In genomic region chr16:23496826-23497542, GRCh38 we compare ENCODE assay signal across 8 cellular contexts. TPM values are rescaled to one million over a fixed set of nuclear protein-coding genes. Genes with fewer than 3 reads are reported as not detected.
DNase-seq lines count a peak whose midpoint lies in the region; ATAC-seq and TF ChIP-seq lines count a peak whose summit lies in the region.

No MANE protein-coding gene starts in this region.

- DNase-seq in brain microvascular endothelial cell (peak; percentile 8), hepatocyte (ENCODE audit: low spot score) (peak; percentile 86), retina (no peak)
- DNase-seq in stimulated activated CD4-positive, alpha-beta T cell treated with anti-CD3 and anti-CD28 coated beads, Interleukin-15, amount 100 ng/mL, for 24 hours: no peak

- no peak for TF ChIP-seq CTCF in brain microvascular endothelial cell (IDR thresholded peaks at IDR 0.05; ENCODE audit: low read depth, low read length, missing control alignments)
- TF ChIP-seq CTCF in hepatocyte (IDR thresholded peaks at IDR 0.05; ENCODE audit: poor library complexity): no peak

- H3K4me2 ChIP-seq in hepatocyte: peak overlapping the region; percentile 70

- no peak overlapping the region for H2AFZ ChIP-seq in hepatocyte

- peaks cover 5% of the 10 kb centered on the region for H3K36me3 Mint-ChIP-seq in IgD-negative memory B cell
- H3K36me3 Mint-ChIP-seq in stimulated activated memory B cell treated with anti-CD40 and anti-IgM and Interleukin-4, amounts not matched to agents 10 μg/mL and 1 μg/mL and 100 μg/mL, for 72 hours: peaks cover 48% of the 10 kb centered on the region

- peaks cover 9% of the 10 kb centered on the region for H4K20me1 ChIP-seq in hepatocyte (ENCODE audit: insufficient read depth, poor library complexity, severe bottlenecking)

- no peaks in the 10 kb centered on the region for H3K9me3 ChIP-seq in hepatocyte (ENCODE audit: low read depth)

- peak overlapping the region; percentile 43 to 81 (median 64) for H3K4me3 Mint-ChIP-seq in IgD-negative memory B cell
- peak overlapping the region; percentile 16 for H3K4me3 Mint-ChIP-seq in stimulated activated memory B cell treated with anti-CD40 and anti-IgM and Interleukin-4, amounts not matched to agents 10 μg/mL and 1 μg/mL and 100 μg/mL, for 72 hours

- H3K36me3 ChIP-seq in brain microvascular endothelial cell (replicated peaks) (peaks cover 11% of the 10 kb centered on the region), hepatocyte (replicated peaks; ENCODE audit: insufficient read depth, low read depth) (no peaks in the 10 kb centered on the region)

- no peaks in the 10 kb centered on the region for H3K9me2 ChIP-seq in hepatocyte (replicated peaks; ENCODE audit: insufficient read depth)

- H3K4me3 ChIP-seq in brain microvascular endothelial cell (ENCODE audit: low read depth, low read length) (no peak overlapping the region), hepatocyte (no peak overlapping the region)

- peaks cover 8% of the 10 kb centered on the region for H3K4me1 ChIP-seq in hepatocyte (ENCODE audit: insufficient read depth)

- H3K27me3 ChIP-seq in brain microvascular endothelial cell (replicated peaks) (no peaks in the 10 kb centered on the region), hepatocyte (no peaks in the 10 kb centered on the region)

- H3K79me2 ChIP-seq in hepatocyte: peaks cover 67% of the 10 kb centered on the region

- in situ Hi-C loops in brain microvascular endothelial cell (cut with HindIII; ENCODE audit: low pct_ligation_motif_present, low sequenced_read_pairs): no loop called here

- no peaks in the 10 kb centered on the region for H3K9me3 Mint-ChIP-seq in IgD-negative memory B cell
- H3K9me3 Mint-ChIP-seq in stimulated activated memory B cell treated with anti-CD40 and anti-IgM and Interleukin-4, amounts not matched to agents 10 μg/mL and 1 μg/mL and 100 μg/mL, for 72 hours: no peaks in the 10 kb centered on the region

- H3K27me3 Mint-ChIP-seq in IgD-negative memory B cell: no peaks in the 10 kb centered on the region
- H3K27me3 Mint-ChIP-seq in stimulated activated memory B cell treated with anti-CD40 and anti-IgM and Interleukin-4, amounts not matched to agents 10 μg/mL and 1 μg/mL and 100 μg/mL, for 72 hours: no peaks in the 10 kb centered on the region

- H3K27ac Mint-ChIP-seq in IgD-negative memory B cell: peak overlapping the region; percentile 74 to 96 (median 88)
- peak overlapping the region; percentile 81 for H3K27ac Mint-ChIP-seq in stimulated activated memory B cell treated with anti-CD40 and anti-IgM and Interleukin-4, amounts not matched to agents 10 μg/mL and 1 μg/mL and 100 μg/mL, for 72 hours

- H3K27ac ChIP-seq in brain microvascular endothelial cell (no peak overlapping the region), hepatocyte (peak overlapping the region; percentile 93)

- peak; percentile 83 for ATAC-seq in stimulated activated memory B cell treated with anti-CD40 and anti-IgM and Interleukin-4, amounts not matched to agents 10 μg/mL and 1 μg/mL and 100 μg/mL, for 72 hours
- ATAC-seq in GM18907 (IDR thresholded peaks at IDR 0.05; ENCODE audit: unreplicated experiment) (no peak), GM21737 (IDR thresholded peaks at IDR 0.05; ENCODE audit: unreplicated experiment) (no peak)

- peaks cover 39 to 52% (median 48%) of the 10 kb centered on the region in 3 donors for H3K4me1 Mint-ChIP-seq in IgD-negative memory B cell
- H3K4me1 Mint-ChIP-seq in stimulated activated memory B cell treated with anti-CD40 and anti-IgM and Interleukin-4, amounts not matched to agents 10 μg/mL and 1 μg/mL and 100 μg/mL, for 72 hours: peaks cover 58% of the 10 kb centered on the region

- 49% methylated on average over 12 of the region's 12 CpGs for WGBS in hepatocyte (ENCODE audit: low lambda C conversion rate, missing lambda C conversion rate)

RNA-seq across cellular contexts. Expression of gene GGA2, which starts 13.3 kb away (rescaled TPM):
- polyA plus RNA-seq in IgD-negative memory B cell (219 TPM), hepatocyte (73.1 and 76.6 TPM in 2 replicates)
- 42.4 and 56.4 TPM in 2 replicates for total RNA-seq in hepatocyte

RNA-seq across cellular contexts. Expression of gene COG7, which starts 44.0 kb away (rescaled TPM):
- polyA plus RNA-seq in IgD-negative memory B cell: 7.1 TPM
- total RNA-seq in hepatocyte: 11.8 and 15.4 TPM in 2 replicates
- 13.5 and 14.7 TPM in 2 replicates for polyA plus RNA-seq in hepatocyte

Comparison
In these comparisons a context has a peak if more than half of its experiments do, and no peak if none do; other contexts are left out.
1. DNase-seq: peak in brain microvascular endothelial cell (single experiment) and hepatocyte (single experiment); none in retina (single experiment) and stimulated activated CD4-positive, alpha-beta T cell treated with anti-CD3 and anti-CD28 coated beads, Interleukin-15, amount 100 ng/mL, for 24 hours (single experiment).